In genomic region chr17:187130-187529, GRCh38 we compare ENCODE assay signal across 18 cellular contexts. TPM values are rescaled to one million over a fixed set of nuclear protein-coding genes. Genes with fewer than 3 reads are reported as not detected.
DNase-seq lines count a peak whose midpoint lies in the region; ATAC-seq, FAIRE-seq and TF ChIP-seq lines count a peak whose summit lies in the region.
"Had no signal": no experiment of that assay in that cellular context is flagged by ENCODE, and none has a peak within 500 bp of the region (broad histone marks: within the 10 kb centered on the region; RNA-seq: fewer than 3 reads in every experiment).

No MANE protein-coding gene starts in this region.

- no peaks in the 10 kb centered on the region for H3K9me3 ChIP-seq in neural progenitor cell (ENCODE audit: low read depth)
- H3K9me3 ChIP-seq: A549, BE2C, HAP-1 had no signal

- H3K4me3 Mint-ChIP-seq in neural progenitor cell, result no peak overlapping the region
- H3K4me3 Mint-ChIP-seq: CD4-positive, alpha-beta memory T cell; HFFc6 had no signal

- peaks cover 3% of the 10 kb centered on the region for H4K20me1 ChIP-seq in neural progenitor cell (ENCODE audit: low read depth)

- DNase-seq in D341Med (ENCODE audit: low spot score) (peak; percentile 61), D721Med (ENCODE audit: insufficient read length, low spot score) (peak; percentile 91), SK-N-DZ (ENCODE audit: low spot score) (peak; percentile 60), neural progenitor cell (ENCODE audit: low spot score) (peak; percentile 49)
- DNase-seq in activated naive CD4-positive, alpha-beta T cell treated with anti-CD3 and anti-CD28 coated beads, Interleukin-2, amount 50 U/mL, for 72 hours (ENCODE audit: low spot score in 2 of 2), result no peak
- DNase-seq: BE2C; CD4-positive, alpha-beta memory T cell; DMS53; GF-D8; HFFc6 had no signal

- peak; percentile 76 for FAIRE-seq in D721Med (lab: Jason Lieb, UNC)
- FAIRE-seq: A549, GM19239, H1 had no signal

- ATAC-seq in activated naive CD4-positive, alpha-beta T cell treated with anti-CD3 and anti-CD28 coated beads, Interleukin-2, amount 50 U/mL, for 72 hours, result no peak
- no peak for ATAC-seq in HG03342 (IDR thresholded peaks at IDR 0.05; ENCODE audit: unreplicated experiment)

- TF ChIP-seq CTCF in D721Med (IDR thresholded peaks at IDR 0.05; ENCODE audit: insufficient read depth, missing control alignments) (no peak), neural progenitor cell (IDR thresholded peaks at IDR 0.05) (no peak)

- H3K27ac ChIP-seq in neural progenitor cell, result no peak overlapping the region
- H3K27ac ChIP-seq: A549, C4-2B, HL-60 had no signal

- H3K4me3 ChIP-seq in neural progenitor cell, result no peak overlapping the region
- H3K4me3 ChIP-seq: A549, HAP-1 had no signal

- H3K4me1 Mint-ChIP-seq in neural progenitor cell, result peaks cover 7% of the 10 kb centered on the region

- peaks cover 4% of the 10 kb centered on the region for H3K9me3 Mint-ChIP-seq in neural progenitor cell
- H3K9me3 Mint-ChIP-seq in activated naive CD4-positive, alpha-beta T cell treated with anti-CD3 and anti-CD28 coated beads, Interleukin-2, amount 50 U/mL, for 72 hours, result no peaks in the 10 kb centered on the region

- H3K27me3 ChIP-seq in neural progenitor cell, result peaks cover 32% of the 10 kb centered on the region

- peaks cover 22% of the 10 kb centered on the region for H3K4me1 ChIP-seq in neural progenitor cell
- H3K4me1 ChIP-seq: BE2C, HAP-1 had no signal

- H3K79me2 ChIP-seq in neural progenitor cell (ENCODE audit: low read depth), result no peaks in the 10 kb centered on the region

- H3K36me3 Mint-ChIP-seq in neural progenitor cell, result peaks cover 1% of the 10 kb centered on the region
- H3K36me3 Mint-ChIP-seq in activated naive CD4-positive, alpha-beta T cell treated with anti-CD3 and anti-CD28 coated beads, Interleukin-2, amount 50 U/mL, for 72 hours, result no peaks in the 10 kb centered on the region
- H3K36me3 Mint-ChIP-seq: CD4-positive, alpha-beta memory T cell had no signal

- H3K27ac Mint-ChIP-seq in neural progenitor cell, result peak overlapping the region; percentile 33
- no peak overlapping the region for H3K27ac Mint-ChIP-seq in activated naive CD4-positive, alpha-beta T cell treated with anti-CD3 and anti-CD28 coated beads, Interleukin-2, amount 50 U/mL, for 72 hours
- H3K27ac Mint-ChIP-seq: CD4-positive, alpha-beta memory T cell; HFFc6 had no signal

- peaks cover 12% of the 10 kb centered on the region for H3F3A ChIP-seq in neural progenitor cell (ENCODE audit: low read depth)

- H2AFZ ChIP-seq in neural progenitor cell (replicated peaks), result no peak overlapping the region

- no peaks in the 10 kb centered on the region for H3K36me3 ChIP-seq in neural progenitor cell
- H3K36me3 ChIP-seq: BE2C, HAP-1 had no signal

- H3K27me3 Mint-ChIP-seq in neural progenitor cell (ENCODE audit: insufficient read depth, low read depth), result peaks cover 34% of the 10 kb centered on the region

- H3K4me2 ChIP-seq in neural progenitor cell, result no peak overlapping the region
- H3K4me2 ChIP-seq: A549 had no signal

- H3K9ac ChIP-seq in neural progenitor cell, result no peak overlapping the region

RNA-seq across cellular contexts. Expression of gene DOC2B, which starts 5.7 kb away (rescaled TPM):
- polyA plus RNA-seq in SK-N-DZ (2014; cell fraction: cytosol; rRNA removed), result 11.6 and 13.7 TPM in 2 replicates
- polyA plus RNA-seq in SK-N-DZ (2014; cell fraction: nucleus; rRNA removed), result 7.9 and 11.5 TPM in 2 replicates
- total RNA-seq in neural progenitor cell (ENCODE audit: low replicate concordance), result 0.31 and 0.34 TPM in 2 replicates
- total RNA-seq in activated naive CD4-positive, alpha-beta T cell treated with anti-CD3 and anti-CD28 coated beads, Interleukin-2, amount 50 U/mL, for 72 hours, result under 1 TPM in 1 of 2 donors, not detected in 1; 0.64 TPM
- total RNA-seq: HFFc6 had no signal
- polyA plus RNA-seq: AG04450; CD4-positive, alpha-beta memory T cell had no signal

RNA-seq across cellular contexts. Expression of gene SCGB1C2, which starts 49.8 kb away (rescaled TPM):
- not detected in 2 replicates for polyA plus RNA-seq in SK-N-DZ (2014; cell fraction: cytosol; rRNA removed)
- not detected in 2 replicates for polyA plus RNA-seq in SK-N-DZ (2014; cell fraction: nucleus; rRNA removed)
- not detected in 2 replicates for total RNA-seq in neural progenitor cell (ENCODE audit: low replicate concordance)
- not detected for total RNA-seq in activated naive CD4-positive, alpha-beta T cell treated with anti-CD3 and anti-CD28 coated beads, Interleukin-2, amount 50 U/mL, for 72 hours
- total RNA-seq: CD4-positive, alpha-beta memory T cell; H1; HFFc6 had no signal
- polyA plus RNA-seq: A549; AG04450; CD4-positive, alpha-beta memory T cell; H1 had no signal

Comparison
In these comparisons a context has a peak if more than half of its experiments do, and no peak if none do; other contexts are left out.
1. DNase-seq: peak in D341Med (single experiment), D721Med (single experiment), SK-N-DZ (single experiment) and neural progenitor cell (single experiment); none in activated naive CD4-positive, alpha-beta T cell treated with anti-CD3 and anti-CD28 coated beads, Interleukin-2, amount 50 U/mL, for 72 hours (0 of 2).